ENCODE assay signal across 1 cellular context in the genomic region with DNA sequence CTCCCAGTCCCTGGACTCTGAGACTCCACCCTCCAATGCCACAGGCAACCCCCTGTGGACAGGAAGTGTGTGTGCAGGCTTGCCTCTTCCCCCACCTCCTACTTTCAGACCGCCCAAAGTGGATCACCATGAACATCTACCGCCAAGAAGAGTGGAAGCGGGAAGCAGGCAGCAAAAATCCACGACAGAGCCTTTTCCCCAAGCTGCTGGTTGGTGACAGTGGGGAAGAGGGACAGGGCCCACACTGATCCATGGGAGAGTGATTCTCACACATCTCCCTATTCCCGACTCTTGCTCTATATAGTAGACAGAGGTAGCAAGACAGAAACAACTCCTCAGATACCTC.
TF ChIP-seq lines count a peak whose summit lies in the region.

No MANE protein-coding gene starts in this region.

TF ChIP-seq in H1, 55 proteins besides CTCF, POLR2A, EP300 and RAD21:
- no peak for TF ChIP-seq SUZ12 (IDR thresholded peaks at IDR 0.05; ENCODE audit: low read length)
- TF ChIP-seq BCL11A (IDR thresholded peaks at IDR 0.05; ENCODE audit: low read depth in 2 of 2, low read length in 2 of 2): no peak
- no peak for TF ChIP-seq ASH2L (IDR thresholded peaks at IDR 0.05; ENCODE audit: low read length)
- TF ChIP-seq SIN3A (conservative IDR thresholded peaks at IDR 0.05 in 1 of 2, IDR thresholded peaks at IDR 0.05 in 1 of 2; ENCODE audit: low read depth in 1 of 2, low read length in 2 of 2): no peak
- no peak for TF ChIP-seq SP1 (IDR thresholded peaks at IDR 0.05; ENCODE audit: low read depth, low read length)
- TF ChIP-seq, protein P1, sequence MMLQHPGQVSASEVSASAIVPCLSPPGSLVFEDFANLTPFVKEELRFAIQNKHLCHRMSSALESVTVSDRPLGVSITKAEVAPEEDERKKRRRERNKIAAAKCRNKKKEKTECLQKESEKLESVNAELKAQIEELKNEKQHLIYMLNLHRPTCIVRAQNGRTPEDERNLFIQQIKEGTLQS (IDR thresholded peaks at IDR 0.05; ENCODE audit: insufficient read depth, low read depth, low read length): no peak
- no peak for TF ChIP-seq POU5F1 (IDR thresholded peaks at IDR 0.05; ENCODE audit: low read depth, low read length)
- TF ChIP-seq KDM1A (IDR thresholded peaks at IDR 0.05; ENCODE audit: borderline replicate concordance, low read length): no peak
- TF ChIP-seq SP2 (IDR thresholded peaks at IDR 0.05; ENCODE audit: low read length): no peak
- TF ChIP-seq, protein P2, sequence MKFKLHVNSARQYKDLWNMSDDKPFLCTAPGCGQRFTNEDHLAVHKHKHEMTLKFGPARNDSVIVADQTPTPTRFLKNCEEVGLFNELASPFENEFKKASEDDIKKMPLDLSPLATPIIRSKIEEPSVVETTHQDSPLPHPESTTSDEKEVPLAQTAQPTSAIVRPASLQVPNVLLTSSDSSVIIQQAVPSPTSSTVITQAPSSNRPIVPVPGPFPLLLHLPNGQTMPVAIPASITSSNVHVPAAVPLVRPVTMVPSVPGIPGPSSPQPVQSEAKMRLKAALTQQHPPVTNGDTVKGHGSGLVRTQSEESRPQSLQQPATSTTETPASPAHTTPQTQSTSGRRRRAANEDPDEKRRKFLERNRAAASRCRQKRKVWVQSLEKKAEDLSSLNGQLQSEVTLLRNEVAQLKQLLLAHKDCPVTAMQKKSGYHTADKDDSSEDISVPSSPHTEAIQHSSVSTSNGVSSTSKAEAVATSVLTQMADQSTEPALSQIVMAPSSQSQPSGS (IDR thresholded peaks at IDR 0.05; ENCODE audit: low read length): no peak
- TF ChIP-seq, protein P3, sequence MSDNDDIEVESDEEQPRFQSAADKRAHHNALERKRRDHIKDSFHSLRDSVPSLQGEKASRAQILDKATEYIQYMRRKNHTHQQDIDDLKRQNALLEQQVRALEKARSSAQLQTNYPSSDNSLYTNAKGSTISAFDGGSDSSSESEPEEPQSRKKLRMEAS (IDR thresholded peaks at IDR 0.05): no peak
- TF ChIP-seq SRF (IDR thresholded peaks at IDR 0.05; ENCODE audit: low read depth, low read length): no peak
